In genomic region chr1:8874230-8875201, GRCh38 we compare ENCODE assay signal across 8 cellular contexts. TPM values are rescaled to one million over a fixed set of nuclear protein-coding genes. Genes with fewer than 3 reads are reported as not detected.
DNase-seq lines count a peak whose midpoint lies in the region; ATAC-seq and TF ChIP-seq lines count a peak whose summit lies in the region.

No MANE protein-coding gene starts in this region.

- no peaks in the 10 kb centered on the region for H3K27me3 ChIP-seq in right atrium auricular region
- H3K27me3 ChIP-seq in ascending aorta, result no peaks in the 10 kb centered on the region
- no peaks in the 10 kb centered on the region for H3K27me3 ChIP-seq in right lobe of liver
- no peaks in the 10 kb centered on the region for H3K27me3 ChIP-seq in vagina

- intact Hi-C loops in left cardiac atrium (cut with DNase I) (no loop called here), ascending aorta (cut with DNase I) (loop anchor here (5.0 kb wide), 1 partner anchor 113 kb away; no protein-coding TSS in a partner anchor), right lobe of liver (cut with DNase I) (no loop called here), vagina (cut with DNase I) (no loop called here)

- H3K4me1 ChIP-seq in right atrium auricular region (peaks cover 0 to 67% of the 10 kb centered on the region in 2 donors), ascending aorta (peaks cover 27 to 46% of the 10 kb centered on the region in 2 donors), right lobe of liver (peaks cover 0 to 80% (median 38%) of the 10 kb centered on the region in 4 donors), vagina (peaks cover 64% of the 10 kb centered on the region)

- 78% methylated on average over 12 of the region's 15 CpGs for WGBS in right lobe of liver (ENCODE audit: insufficient coverage, low coverage, low lambda C conversion rate, missing lambda C conversion rate)

- TF ChIP-seq CTCF in right atrium auricular region (IDR thresholded peaks at IDR 0.05), result no peak
- TF ChIP-seq CTCF in ascending aorta (IDR thresholded peaks at IDR 0.05), result no peak
- no peak for TF ChIP-seq CTCF in right lobe of liver (IDR thresholded peaks at IDR 0.05)
- no peak for TF ChIP-seq CTCF in vagina (IDR thresholded peaks at IDR 0.05)

- DNase-seq in right atrium auricular region (ENCODE audit: low spot score) (no peak), left cardiac atrium (no peak), ascending aorta (ENCODE audit: low spot score in 2 of 2) (no peak), right lobe of liver (no peak), vagina (ENCODE audit: extremely low spot score in 2 of 2) (no peak), OCI-M1 (lab: John Stamatoyannopoulos, UW) (no peak), HPDE6-E6E7 (ENCODE audit: extremely low spot score) (no peak), SW480 (ENCODE audit: low spot score) (no peak)

- H3K9me3 ChIP-seq in right atrium auricular region (no peaks in the 10 kb centered on the region), ascending aorta (no peaks in the 10 kb centered on the region), right lobe of liver (no peaks in the 10 kb centered on the region), vagina (no peaks in the 10 kb centered on the region)

- H3K36me3 ChIP-seq in right atrium auricular region (peaks cover 55% of the 10 kb centered on the region), ascending aorta (peaks cover 36 to 44% of the 10 kb centered on the region in 2 donors), right lobe of liver (peaks cover 16 to 49% (median 31%) of the 10 kb centered on the region in 4 donors), vagina (peaks cover 0 to 39% of the 10 kb centered on the region in 2 donors)

- H3K4me3 ChIP-seq in right atrium auricular region, result no peak overlapping the region
- H3K4me3 ChIP-seq in ascending aorta, result peak overlapping the region in 1 of 2 donors; percentile 33
- no peak overlapping the region for H3K4me3 ChIP-seq in right lobe of liver
- no peak overlapping the region for H3K4me3 ChIP-seq in vagina

- TF ChIP-seq POLR2A in right lobe of liver (IDR thresholded peaks at IDR 0.05) (no peak), vagina (IDR thresholded peaks at IDR 0.05) (no peak)

- H3K27ac ChIP-seq in right atrium auricular region (peak overlapping the region; percentile 78 to 93), ascending aorta (peak overlapping the region; percentile 45 to 96), right lobe of liver (peak overlapping the region in 2 of 3 donors; percentile 35 to 100), vagina (peak overlapping the region; percentile 98)

- ATAC-seq in left cardiac atrium (no peak), right lobe of liver (no peak)

RNA-seq across cellular contexts. Expression of gene ENO1, which starts 4.0 kb away (rescaled TPM):
- total RNA-seq in right atrium auricular region (100 to 1,000 TPM; 149 to 334 TPM), left cardiac atrium (100 to 1,000 TPM; 242 to 476 TPM), ascending aorta (637 TPM), right lobe of liver (100 to 1,000 TPM; 314 to 792 (median 539) TPM), vagina (558 TPM)

RNA-seq across cellular contexts. Expression of gene RERE, which starts 57.1 kb away (rescaled TPM):
- total RNA-seq in right atrium auricular region, result 100 to 1,000 TPM in 1 of 2 donors, 10 to 100 TPM in 1; 99.8 to 125 TPM
- 100 to 1,000 TPM; 128 to 162 TPM for total RNA-seq in left cardiac atrium
- total RNA-seq in ascending aorta, result 64.6 TPM
- 10 to 100 TPM; 17.5 to 38.4 (median 25.0) TPM for total RNA-seq in right lobe of liver
- 80.3 TPM for total RNA-seq in vagina
